18 cellular contexts compared by ENCODE assay signal in genomic region chr1:87806377-87807094, GRCh38.
DNase-seq lines count a peak whose midpoint lies in the region; ATAC-seq and TF ChIP-seq lines count a peak whose summit lies in the region.
"Had no signal": no experiment of that assay in that cellular context is flagged by ENCODE, and none has a peak within 500 bp of the region (broad histone marks: within the 10 kb centered on the region; RNA-seq: fewer than 3 reads in every experiment).

No MANE protein-coding gene starts in this region.

- H2AFZ ChIP-seq in H9 (ENCODE audit: low read length): no peak overlapping the region

- no peak overlapping the region for H2BK120ac ChIP-seq in H9 (ENCODE audit: low read depth, low read length, poor library complexity, severe bottlenecking)

- H3K23ac ChIP-seq in H9 (ENCODE audit: insufficient read length, low read depth, low read length): no peak overlapping the region

- no peaks in the 10 kb centered on the region for H3K79me2 ChIP-seq in H9 (ENCODE audit: insufficient read depth, low read length)

- no peak overlapping the region for H2AK5ac ChIP-seq in H9 (ENCODE audit: insufficient read length, low read length)

- 63 to 70% methylated on average over 6 of the region's 6 CpGs for WGBS in body of pancreas, 2 donors
- no CpG with 5 or more reads among the region's 6 CpGs for WGBS in H9 (ENCODE audit: extremely low coverage, insufficient read length, low lambda C conversion rate)

- H3K27me3 ChIP-seq in body of pancreas: no peaks in the 10 kb centered on the region
- no peaks in the 10 kb centered on the region for H3K27me3 ChIP-seq in tibial artery
- H3K27me3 ChIP-seq in H9 (ENCODE audit: insufficient read depth, low read length): no peaks in the 10 kb centered on the region
- no peaks in the 10 kb centered on the region for H3K27me3 ChIP-seq in effector memory CD4-positive, alpha-beta T cell (replicated peaks; ENCODE audit: control insufficient read depth, insufficient read depth, low read length, poor library complexity, severe bottlenecking)
- H3K27me3 ChIP-seq: BLaER1 had no signal

- H3K9me3 Mint-ChIP-seq in H9: peaks cover 5% of the 10 kb centered on the region in 2 experiments; a peak in 4 of 5 replicates
- H3K9me3 Mint-ChIP-seq: activated CD4-positive, alpha-beta T cell treated with anti-CD3 and anti-CD28 coated beads, Interleukin-2, amount 10 ng/mL, durations not matched to agents 24 days and 14 days; stimulated activated naive CD8-positive, alpha-beta T cell treated with anti-CD3 and anti-CD28 coated beads, Interleukin-15, Interleukin-2, amounts not matched to agents 100 ng/mL and 50 ng/mL, for 24 hours had no signal

- no peak overlapping the region for H2BK15ac ChIP-seq in H9 (ENCODE audit: low read depth, low read length)

- H3K27ac Mint-ChIP-seq in H9: peak overlapping the region in 1 of 3 experiments; percentile 9; a peak in 1 of 7 replicates
- H3K27ac Mint-ChIP-seq: activated CD4-positive, alpha-beta T cell treated with anti-CD3 and anti-CD28 coated beads, Interleukin-2, amount 10 ng/mL, durations not matched to agents 24 days and 14 days; stimulated activated naive CD8-positive, alpha-beta T cell treated with anti-CD3 and anti-CD28 coated beads, Interleukin-15, Interleukin-2, amounts not matched to agents 100 ng/mL and 50 ng/mL, for 24 hours had no signal

- H3K23me2 ChIP-seq in H9 (ENCODE audit: insufficient read length, low read depth, low read length, poor library complexity, severe bottlenecking): no peaks in the 10 kb centered on the region

- H3K14ac ChIP-seq in H9 (ENCODE audit: insufficient read depth, low read length): no peak overlapping the region

- H4K8ac ChIP-seq in H9 (replicated peaks; ENCODE audit: insufficient read length, low read depth, low read length): no peak overlapping the region

- no peaks in the 10 kb centered on the region for H3K36me3 ChIP-seq in body of pancreas (replicated peaks in 1 of 2; ENCODE audit: insufficient read depth in 1 of 2, low read depth in 2 of 2)
- H3K36me3 ChIP-seq in tibial artery: no peaks in the 10 kb centered on the region
- no peaks in the 10 kb centered on the region for H3K36me3 ChIP-seq in effector memory CD4-positive, alpha-beta T cell (ENCODE audit: control insufficient read depth, insufficient read depth, low read length)
- H3K36me3 ChIP-seq: BLaER1 had no signal

- no peak overlapping the region for H3K56ac ChIP-seq in H9 (ENCODE audit: insufficient read length, low read depth, low read length)

- no peak overlapping the region for H3K4ac ChIP-seq in H9 (ENCODE audit: low read depth, low read length)

- no peak overlapping the region for H2BK12ac ChIP-seq in H9 (ENCODE audit: insufficient read length, low read depth, low read length)

- POLR2A ChIA-PET in HEK293T (lab: Yijun Ruan, JAX): no interaction called here

- H3K4me2 ChIP-seq in H9 (ENCODE audit: insufficient read depth, insufficient read length, low read length): no peak overlapping the region
- H3K4me2 ChIP-seq: BLaER1 had no signal

- H3K4me3 Mint-ChIP-seq in H9: no peak overlapping the region
- H3K4me3 Mint-ChIP-seq: activated CD4-positive, alpha-beta T cell treated with anti-CD3 and anti-CD28 coated beads, Interleukin-2, amount 10 ng/mL, durations not matched to agents 24 days and 14 days; stimulated activated naive CD8-positive, alpha-beta T cell treated with anti-CD3 and anti-CD28 coated beads, Interleukin-15, Interleukin-2, amounts not matched to agents 100 ng/mL and 50 ng/mL, for 24 hours had no signal

- no peak overlapping the region for H3K9ac ChIP-seq in H9 (ENCODE audit: extremely low read depth, insufficient read length, low read length)
- H3K9ac ChIP-seq: BLaER1 had no signal

- DNase-seq in HK-2 (ENCODE audit: unreplicated experiment): peak; percentile 22
- no peak for DNase-seq in body of pancreas
- peak; percentile 19 for DNase-seq in mucosa of gallbladder (ENCODE audit: low spot score)
- DNase-seq in tibial artery: no peak
- no peak for DNase-seq in H9
- no peak for DNase-seq in HEK293T (ENCODE audit: extremely low spot score)
- DNase-seq in activated naive CD4-positive, alpha-beta T cell treated with anti-CD3 and anti-CD28 coated beads, Interleukin-2, amount 50 U/mL, for 16 hours: no peak
- DNase-seq in effector memory CD4-positive, alpha-beta T cell: no peak
- DNase-seq: activated CD4-positive, alpha-beta T cell treated with anti-CD3 and anti-CD28 coated beads, Interleukin-2, amount 10 ng/mL, durations not matched to agents 24 days and 14 days; activated T-cell treated with anti-CD3 and anti-CD28 coated beads for 4 hours; cerebellar nuclear complex; DMS53; midbrain; NCI-H446; SHP77 treated with DMSO at 0.1 percent for 48 hours; T-helper 9 cell had no signal

- no peaks in the 10 kb centered on the region for H3K79me1 ChIP-seq in H9 (ENCODE audit: insufficient read depth, low read depth, low read length, poor library complexity, severe bottlenecking)

- CTCF ChIA-PET in HEK293T (lab: Yijun Ruan, JAX): interaction anchor here (0.5 to 0.7 kb wide), 4 partner anchors 9 to 512 kb away, joined by 3 to 5 read pairs (median 4); no protein-coding TSS in a partner anchor

- no peak overlapping the region for H2BK5ac ChIP-seq in H9 (ENCODE audit: insufficient read length, low read length)

- H3K18ac ChIP-seq in H9 (ENCODE audit: insufficient read length, low read depth, low read length): no peak overlapping the region

- peak; percentile 49 for ATAC-seq in body of pancreas

- no peak overlapping the region for H2BK20ac ChIP-seq in H9 (ENCODE audit: low read depth, low read length, poor library complexity, severe bottlenecking)

- TF ChIP-seq CTCF in body of pancreas (IDR thresholded peaks at IDR 0.05) (no peak), tibial artery (IDR thresholded peaks at IDR 0.05) (no peak), H9 (conservative IDR thresholded peaks at IDR 0.05) (no peak)

- peaks cover 0 to 4% (median 4%) of the 10 kb centered on the region in 3 experiments; a peak in 2 of 7 replicates for H3K36me3 Mint-ChIP-seq in H9 (ENCODE audit: insufficient read depth in 1 of 3, low read depth in 3 of 3)

- H4K20me1 ChIP-seq in H9 (ENCODE audit: control insufficient read depth, insufficient read depth, insufficient read length): no peaks in the 10 kb centered on the region
- H4K20me1 ChIP-seq: BLaER1 had no signal

- peaks cover 1% of the 10 kb centered on the region; the same call in 1 of the 2 replicates for H3K27me3 Mint-ChIP-seq in H9 (ENCODE audit: low read depth)
- H3K27me3 Mint-ChIP-seq: activated CD4-positive, alpha-beta T cell treated with anti-CD3 and anti-CD28 coated beads, Interleukin-2, amount 10 ng/mL, durations not matched to agents 24 days and 14 days had no signal

- H3K27ac ChIP-seq in body of pancreas (peak overlapping the region; percentile 5 to 75 (median 63)), tibial artery (peak overlapping the region; percentile 0 to 45), H9 (ENCODE audit: insufficient read length, low read depth, low read length) (no peak overlapping the region)
- no peak overlapping the region for H3K27ac ChIP-seq in effector memory CD4-positive, alpha-beta T cell (ENCODE audit: insufficient read depth, low read length, poor library complexity, severe bottlenecking)
- H3K27ac ChIP-seq: BLaER1 had no signal

- H3T11ph ChIP-seq in H9 (ENCODE audit: low read length): no peak overlapping the region

- no peak for TF ChIP-seq POLR2A in body of pancreas (IDR thresholded peaks at IDR 0.05)

- no peak overlapping the region for H3K4me3 ChIP-seq in body of pancreas
- peak overlapping the region; percentile 5 to 21 for H3K4me3 ChIP-seq in tibial artery
- no peak overlapping the region for H3K4me3 ChIP-seq in effector memory CD4-positive, alpha-beta T cell (ENCODE audit: insufficient read depth, low read depth, low read length, poor library complexity, severe bottlenecking)
- H3K4me3 ChIP-seq: BLaER1 had no signal

- peaks cover 4% of the 10 kb centered on the region in 2 experiments for H3K4me1 Mint-ChIP-seq in H9
- H3K4me1 Mint-ChIP-seq: activated CD4-positive, alpha-beta T cell treated with anti-CD3 and anti-CD28 coated beads, Interleukin-2, amount 10 ng/mL, durations not matched to agents 24 days and 14 days had no signal

- no peak overlapping the region for H4K91ac ChIP-seq in H9 (ENCODE audit: insufficient read length, low read depth, low read length)

- no peak overlapping the region for H4K5ac ChIP-seq in H9 (ENCODE audit: insufficient read length, low read depth, low read length)

- intact Hi-C loops in body of pancreas (cut with DNase I) (no loop called here), tibial artery (cut with DNase I; ENCODE audit: low total_unique reads) (no loop called here)

- H3K4me1 ChIP-seq in body of pancreas (peaks cover 9% of the 10 kb centered on the region), tibial artery (peaks cover 0 to 6% (median 0%) of the 10 kb centered on the region in 4 donors), H9 (ENCODE audit: insufficient read depth, low read length) (no peaks in the 10 kb centered on the region)
- H3K4me1 ChIP-seq in effector memory CD4-positive, alpha-beta T cell (ENCODE audit: control insufficient read depth, insufficient read depth, low read length, poor library complexity, severe bottlenecking): no peaks in the 10 kb centered on the region
- H3K4me1 ChIP-seq: BLaER1 had no signal

- H3K9me3 ChIP-seq in body of pancreas (no peaks in the 10 kb centered on the region), tibial artery (no peaks in the 10 kb centered on the region), H9 (ENCODE audit: control insufficient read depth, low read depth, low read length) (no peaks in the 10 kb centered on the region)
- no peaks in the 10 kb centered on the region for H3K9me3 ChIP-seq in effector memory CD4-positive, alpha-beta T cell (ENCODE audit: control insufficient read depth, low read length)
- H3K9me3 ChIP-seq: BLaER1 had no signal

TF ChIP-seq in HEK293T, 16 proteins besides CTCF, POLR2A, EP300 and RAD21 (continues in another document):
- TF ChIP-seq FOXK2 (IDR thresholded peaks at IDR 0.05): no peak
- no peak for TF ChIP-seq BHLHE40 (IDR thresholded peaks at IDR 0.05; ENCODE audit: borderline replicate concordance)
- TF ChIP-seq FOXM1 (IDR thresholded peaks at IDR 0.05; ENCODE audit: borderline replicate concordance): no peak
- no peak for TF ChIP-seq L3MBTL2 (conservative IDR thresholded peaks at IDR 0.05)
- TF ChIP-seq PKNOX1 (IDR thresholded peaks at IDR 0.05): no peak
- no peak for TF ChIP-seq ZNF384 (IDR thresholded peaks at IDR 0.05)
- TF ChIP-seq NFRKB (IDR thresholded peaks at IDR 0.05): no peak
- no peak for TF ChIP-seq ELF4 (IDR thresholded peaks at IDR 0.05)
- TF ChIP-seq TARDBP (IDR thresholded peaks at IDR 0.05): no peak
- TF ChIP-seq SP1 (IDR thresholded peaks at IDR 0.05): no peak

Comparison
In these comparisons a context has a peak if more than half of its experiments do, and no peak if none do; other contexts are left out.
1. DNase-seq: peak in HK-2 (single experiment) and mucosa of gallbladder (single experiment); none in body of pancreas (0 of 4), tibial artery (0 of 2), H9 (single experiment), HEK293T (single experiment), activated naive CD4-positive, alpha-beta T cell treated with anti-CD3 and anti-CD28 coated beads, Interleukin-2, amount 50 U/mL, for 16 hours (single experiment) and effector memory CD4-positive, alpha-beta T cell (0 of 3).
2. H3K27ac ChIP-seq: peak in body of pancreas (4 of 4) and tibial artery (2 of 2); none in H9 (single experiment) and effector memory CD4-positive, alpha-beta T cell (single experiment).
3. H3K4me3 ChIP-seq: peak in tibial artery (2 of 2); none in body of pancreas (0 of 2) and effector memory CD4-positive, alpha-beta T cell (single experiment).